10 cellular contexts compared by ENCODE assay signal in the genomic region with DNA sequence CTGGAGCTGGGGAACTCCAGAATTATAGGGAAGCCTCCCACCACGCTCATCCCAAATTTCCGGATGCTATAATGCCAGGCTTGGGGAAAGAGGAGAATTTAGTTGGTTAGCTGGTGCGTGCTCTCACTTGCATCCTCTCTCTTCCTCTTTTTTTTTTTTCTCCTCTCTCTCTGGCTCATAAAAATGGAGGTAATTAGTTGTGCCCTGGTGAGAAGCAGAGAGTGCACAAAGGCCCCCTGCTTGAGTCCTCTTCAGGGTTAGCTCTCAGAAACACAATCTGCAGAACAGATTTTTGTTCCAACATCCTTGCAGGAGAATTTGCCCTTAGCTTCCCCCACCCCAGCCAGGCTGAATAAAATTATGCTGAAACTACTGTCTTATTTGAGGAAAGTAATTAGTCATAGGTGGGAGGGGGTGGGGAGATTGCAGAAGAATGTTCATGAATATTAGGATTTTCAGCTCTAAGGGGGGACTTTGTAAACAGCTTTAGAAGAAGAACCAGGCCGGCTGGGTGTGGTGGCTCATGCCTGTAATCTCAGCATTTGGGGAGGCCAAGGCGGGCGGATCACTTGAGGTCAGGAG. TPM values are rescaled to one million over a fixed set of nuclear protein-coding genes. Genes with fewer than 3 reads are reported as not detected.
DNase-seq lines count a peak whose midpoint lies in the region; TF ChIP-seq lines count a peak whose summit lies in the region.
"Had no signal": no experiment of that assay in that cellular context is flagged by ENCODE, and none has a peak within 500 bp of the region (broad histone marks: within the 10 kb centered on the region; RNA-seq: fewer than 3 reads in every experiment).

No MANE protein-coding gene starts in this region.

- H3K9me3 ChIP-seq in GM23248 (ENCODE audit: low read depth), result no peaks in the 10 kb centered on the region
- no peaks in the 10 kb centered on the region for H3K9me3 ChIP-seq in neuronal stem cell (replicated peaks in 1 of 2; ENCODE audit: control insufficient read depth in 2 of 2, insufficient read depth in 1 of 2, low read depth in 1 of 2, low read length in 2 of 2)
- no peaks in the 10 kb centered on the region for H3K9me3 ChIP-seq in testis
- H3K9me3 ChIP-seq: pancreas had no signal

- H4K20me1 ChIP-seq in GM23248 (ENCODE audit: insufficient read depth), result no peaks in the 10 kb centered on the region

- H3K18ac ChIP-seq in neuronal stem cell (ENCODE audit: low read length), result no peak overlapping the region

- no peak for TF ChIP-seq POLR2A in testis (IDR thresholded peaks at IDR 0.05)

- no peak overlapping the region for H2AFZ ChIP-seq in GM23248
- H2AFZ ChIP-seq in neuronal stem cell (ENCODE audit: low read length), result peak overlapping the region; percentile 17

- H2BK5ac ChIP-seq in neuronal stem cell (ENCODE audit: low read length), result no peak overlapping the region

- no peak overlapping the region for H2AK5ac ChIP-seq in neuronal stem cell (ENCODE audit: low read depth, low read length)

- H3K23ac ChIP-seq in neuronal stem cell (ENCODE audit: low read depth, low read length, poor library complexity), result no peak overlapping the region

- H3K9ac ChIP-seq in GM23248 (peak overlapping the region; percentile 56), neuronal stem cell (ENCODE audit: low read depth, low read length, poor library complexity) (no peak overlapping the region)

- in situ Hi-C loops in GM23248 (cut with MboI), result no loop called here

- DNase-seq in GM23248 (peak; percentile 58), NCI-H146 treated with DMSO at 0.1 percent for 48 hours (lab: John Stamatoyannopoulos, UW; ENCODE audit: unreplicated experiment) (peak; percentile 48), cardiac fibroblast (ENCODE audit: low read depth in 2 of 2) (peak; percentile 70 to 83), neuronal stem cell (ENCODE audit: low spot score) (no peak), testis (no peak), GM10266 (ENCODE audit: extremely low spot score) (no peak)
- DNase-seq in stimulated activated CD8-positive, alpha-beta memory T cell treated with anti-CD3 and anti-CD28 coated beads, Interleukin-4, amount 100 ng/mL, for 48 hours, result no peak
- DNase-seq: left cardiac atrium, NCI-H2171 treated with DMSO at 0.1 percent for 48 hours, pancreas had no signal

- H2BK120ac ChIP-seq in neuronal stem cell (ENCODE audit: low read depth, low read length), result no peak overlapping the region

- H3K9me2 ChIP-seq in GM23248 (ENCODE audit: insufficient read depth), result no peaks in the 10 kb centered on the region

- peak overlapping the region; percentile 98 for H3K27ac ChIP-seq in GM23248
- H3K27ac ChIP-seq in neuronal stem cell (replicated peaks; ENCODE audit: low read length), result peak overlapping the region; percentile 64
- no peak overlapping the region for H3K27ac ChIP-seq in testis
- H3K27ac ChIP-seq: pancreas had no signal

- H3K4me1 ChIP-seq in GM23248 (ENCODE audit: insufficient read depth) (peaks cover 75% of the 10 kb centered on the region), neuronal stem cell (ENCODE audit: control insufficient read depth in 2 of 2, insufficient read depth in 1 of 2, low read depth in 1 of 2, low read length in 2 of 2) (peaks cover 15 to 20% of the 10 kb centered on the region in 2 donors), testis (no peaks in the 10 kb centered on the region)
- H3K4me1 ChIP-seq: pancreas had no signal

- no peaks in the 10 kb centered on the region for H3K79me1 ChIP-seq in neuronal stem cell (ENCODE audit: low read depth, low read length)

- no peak overlapping the region for H4K91ac ChIP-seq in neuronal stem cell (ENCODE audit: low read depth, low read length, poor library complexity)

- H3K4me3 ChIP-seq in GM23248 (peak overlapping the region; percentile 35), cardiac fibroblast (replicated peaks in 1 of 2; ENCODE audit: low read depth in 2 of 2, low read length in 2 of 2) (no peak overlapping the region), neuronal stem cell (ENCODE audit: low read length in 2 of 2) (no peak overlapping the region), testis (no peak overlapping the region)
- H3K4me3 ChIP-seq: pancreas had no signal

- H3K36me3 ChIP-seq in GM23248 (ENCODE audit: low read depth), result peaks cover 80% of the 10 kb centered on the region
- no peaks in the 10 kb centered on the region for H3K36me3 ChIP-seq in neuronal stem cell (replicated peaks in 1 of 2; ENCODE audit: control insufficient read depth in 2 of 2, insufficient read depth in 2 of 2, low read length in 2 of 2)
- no peaks in the 10 kb centered on the region for H3K36me3 ChIP-seq in testis (ENCODE audit: low read depth, missing control alignments)
- H3K36me3 ChIP-seq: pancreas had no signal

- H3F3A ChIP-seq in GM23248 (ENCODE audit: insufficient read depth), result peaks cover 95% of the 10 kb centered on the region

- H2BK12ac ChIP-seq in neuronal stem cell (ENCODE audit: low read length), result no peak overlapping the region

- H4K8ac ChIP-seq in neuronal stem cell (ENCODE audit: low read depth, low read length), result no peak overlapping the region

- peaks cover 13% of the 10 kb centered on the region for H3K79me2 ChIP-seq in GM23248 (ENCODE audit: insufficient read depth)

- TF ChIP-seq CTCF in cardiac fibroblast (IDR thresholded peaks at IDR 0.05; ENCODE audit: low read depth, low read length), result no peak
- no peak for TF ChIP-seq CTCF in testis (IDR thresholded peaks at IDR 0.05)
- TF ChIP-seq CTCF in GM10266 (IDR thresholded peaks at IDR 0.05; ENCODE audit: control insufficient read depth, insufficient read depth, low read depth, missing control alignments), result no peak

- 80 to 85% methylated on average over 5 to 6 of the region's 6 CpGs for WGBS in GM23248 (ENCODE audit: low coverage in 1 of 2, low lambda C conversion rate in 2 of 2, missing lambda C conversion rate in 2 of 2), 2 experiments
- WGBS in neuronal stem cell (ENCODE audit: extremely low coverage in 2 of 2, insufficient read length in 2 of 2, insufficient replicate concordance in 1 of 2), 2 donors, result no CpG with 5 or more reads among the region's 6 CpGs
- WGBS in testis, 2 donors, result 84 to 90% methylated on average over 6 of the region's 6 CpGs

- H3K4ac ChIP-seq in neuronal stem cell (ENCODE audit: low read length), result no peak overlapping the region

- H3K14ac ChIP-seq in neuronal stem cell (ENCODE audit: low read length), result no peak overlapping the region

- H3K27me3 ChIP-seq in GM23248 (replicated peaks; ENCODE audit: insufficient read depth) (no peaks in the 10 kb centered on the region), neuronal stem cell (ENCODE audit: control insufficient read depth in 3 of 3, insufficient read depth in 3 of 3, low read depth in 1 of 3, low read length in 3 of 3) (no peaks in the 10 kb centered on the region), testis (no peaks in the 10 kb centered on the region)

- H2BK15ac ChIP-seq in neuronal stem cell (ENCODE audit: low read length), result no peak overlapping the region

- intact Hi-C loops in testis (cut with DNase I; ENCODE audit: low total_unique reads), result no loop called here

- H3K4me2 ChIP-seq in GM23248 (ENCODE audit: unreplicated experiment) (peak overlapping the region; percentile 29), neuronal stem cell (ENCODE audit: insufficient read depth, low read length, poor library complexity, severe bottlenecking) (peak overlapping the region; percentile 2)

RNA-seq across cellular contexts. Expression of a gene that starts 7.6 kb away (rescaled TPM):
- total RNA-seq in GM23248 (2014; rRNA removed; shearing (Covaris generic)), result 1,900 and 2,000 TPM in 2 replicates
- polyA plus RNA-seq in GM23248 (2016; fragmentation: Nextera tagmentation; extraction: Ambion mirVana) (1,537 and 1,563 TPM in 2 replicates), testis (ENCODE audit: insufficient read depth, low read depth, low replicate concordance) (7.6 TPM)
- polyA plus RNA-seq in neuronal stem cell (2013, experiment 1 of 2), result 2.3 TPM
- polyA plus RNA-seq in neuronal stem cell (2013, experiment 2 of 2), result 2.2 TPM
- total RNA-seq in testis, result 1 to 10 TPM; 5.6 to 5.8 TPM

RNA-seq across cellular contexts. Expression of a gene that starts 19.8 kb away (rescaled TPM):
- 198 and 236 TPM in 2 replicates for total RNA-seq in GM23248 (2014; rRNA removed; shearing (Covaris generic))
- 37.4 and 38.2 TPM in 2 replicates for polyA plus RNA-seq in GM23248 (2016; fragmentation: Nextera tagmentation; extraction: Ambion mirVana)
- 50.8 TPM for polyA plus RNA-seq in neuronal stem cell (2013, experiment 1 of 2)
- polyA plus RNA-seq in neuronal stem cell (2013, experiment 2 of 2), result 51.6 TPM
- total RNA-seq in testis, result 10 to 100 TPM; 31.7 to 54.8 TPM
- polyA plus RNA-seq in testis (ENCODE audit: insufficient read depth, low read depth, low replicate concordance), result 46.3 TPM

RNA-seq across cellular contexts. Expression of a gene that starts 30.9 kb away (rescaled TPM):
- total RNA-seq in GM23248 (2014; rRNA removed; shearing (Covaris generic)), result 0.89 TPM in 1 of 2 replicates, not detected in the other
- polyA plus RNA-seq in GM23248 (2016; fragmentation: Nextera tagmentation; extraction: Ambion mirVana) (0.11 TPM in 1 of 2 replicates, not detected in the other), testis (ENCODE audit: insufficient read depth, low read depth, low replicate concordance) (0.87 TPM)
- 3.6 TPM for polyA plus RNA-seq in neuronal stem cell (2013, experiment 1 of 2)
- polyA plus RNA-seq in neuronal stem cell (2013, experiment 2 of 2), result 3.9 TPM
- 1 to 10 TPM; 1.2 to 2.3 TPM for total RNA-seq in testis
- total RNA-seq: left cardiac atrium had no signal

RNA-seq across cellular contexts. Expression of a gene that starts 45.6 kb away (rescaled TPM):
- total RNA-seq in GM23248 (2014; rRNA removed; shearing (Covaris generic)), result not detected in 2 replicates
- polyA plus RNA-seq in GM23248 (2016; fragmentation: Nextera tagmentation; extraction: Ambion mirVana) (not detected in 2 replicates), testis (ENCODE audit: insufficient read depth, low read depth, low replicate concordance) (0.26 TPM)
- 1.4 TPM for polyA plus RNA-seq in neuronal stem cell (2013, experiment 1 of 2)
- polyA plus RNA-seq in neuronal stem cell (2013, experiment 2 of 2), result 1.6 TPM
- under 1 TPM; 0.31 to 0.50 TPM for total RNA-seq in testis
- total RNA-seq: left cardiac atrium had no signal

RNA-seq across cellular contexts. Expression of a gene that starts 49.2 kb away (rescaled TPM):
- total RNA-seq in GM23248 (2014; rRNA removed; shearing (Covaris generic)), result 10.3 and 11.0 TPM in 2 replicates
- polyA plus RNA-seq in GM23248 (2016; fragmentation: Nextera tagmentation; extraction: Ambion mirVana) (8.8 and 9.2 TPM in 2 replicates), testis (ENCODE audit: insufficient read depth, low read depth, low replicate concordance) (8.7 TPM)
- 3.3 TPM for polyA plus RNA-seq in neuronal stem cell (2013, experiment 1 of 2)
- 3.7 TPM for polyA plus RNA-seq in neuronal stem cell (2013, experiment 2 of 2)
- total RNA-seq in testis, result 10 to 100 TPM; 15.3 to 20.4 TPM

Comparison
In these comparisons a context has a peak if more than half of its experiments do, and no peak if none do; other contexts are left out.
1. DNase-seq: peak in GM23248 (single experiment), NCI-H146 treated with DMSO at 0.1 percent for 48 hours (single experiment) and cardiac fibroblast (2 of 2); none in neuronal stem cell (single experiment), testis (single experiment), GM10266 (single experiment) and stimulated activated CD8-positive, alpha-beta memory T cell treated with anti-CD3 and anti-CD28 coated beads, Interleukin-4, amount 100 ng/mL, for 48 hours (single experiment).
2. H3K27ac ChIP-seq: peak in GM23248 (single experiment) and neuronal stem cell (single experiment); none in testis (0 of 2).
3. RNA of a gene that starts 7.6 kb away (total RNA-seq): 1,900 to 2,000 TPM in GM23248; 5.6 to 5.8 TPM in testis; every median in the first group is over 100 times any median in the second.